ENCODE assay signal across 8 cellular contexts in genomic region chr14:34059037-34059924, GRCh38.
DNase-seq lines count a peak whose midpoint lies in the region; ATAC-seq and TF ChIP-seq lines count a peak whose summit lies in the region.

No MANE protein-coding gene starts in this region.

- WGBS in trophoblast cell (ENCODE audit: extremely low coverage, insufficient coverage, insufficient read length), result no CpG with 5 or more reads among the region's 16 CpGs
- 74 to 78% (median 75%) methylated on average over 15 to 16 of the region's 16 CpGs for WGBS in adrenal gland, 4 donors

- H2BK12ac ChIP-seq in trophoblast cell (ENCODE audit: low read length), result peak overlapping the region; percentile 58

- peak overlapping the region; percentile 62 for H3K4me2 ChIP-seq in trophoblast cell (ENCODE audit: low read length)

- peak overlapping the region; percentile 17 for H2AK5ac ChIP-seq in trophoblast cell (ENCODE audit: low read length)

- peak overlapping the region; percentile 90 for H2BK120ac ChIP-seq in trophoblast cell (ENCODE audit: insufficient read depth, low read length, poor library complexity)

- DNase-seq in SJSA1 (ENCODE audit: low read depth in 1 of 2, low spot score in 2 of 2) (no peak), fibroblast of mammary gland (ENCODE audit: low read depth) (no peak), trophoblast cell (peak; percentile 21 to 68), adrenal gland (no peak), GM13977 (ENCODE audit: low spot score) (no peak)

- no peak for ATAC-seq in GM21423 (IDR thresholded peaks at IDR 0.05; ENCODE audit: unreplicated experiment)
- no peak for ATAC-seq in GM19035 (IDR thresholded peaks at IDR 0.05; ENCODE audit: unreplicated experiment)

- H2BK5ac ChIP-seq in trophoblast cell (ENCODE audit: low read depth, low read length, poor library complexity), result peak overlapping the region; percentile 62

- H3K79me2 ChIP-seq in trophoblast cell (ENCODE audit: control insufficient read depth, insufficient read depth, low read length, poor library complexity), result peaks cover 7% of the 10 kb centered on the region

- peak overlapping the region; percentile 92 for H3K18ac ChIP-seq in trophoblast cell (ENCODE audit: low read length)

- no peak for TF ChIP-seq POLR2A in adrenal gland (IDR thresholded peaks at IDR 0.05)

- H3K27ac ChIP-seq in SJSA1, result peak overlapping the region; percentile 60; the same call in 1 of the 2 replicates
- H3K27ac ChIP-seq in trophoblast cell (ENCODE audit: low read depth, low read length), result peak overlapping the region; percentile 55
- H3K27ac ChIP-seq in adrenal gland, result peak overlapping the region in 2 of 5 donors; percentile 63 to 77

- H4K12ac ChIP-seq in trophoblast cell (ENCODE audit: low read depth, low read length), result peak overlapping the region; percentile 82

- peak overlapping the region; percentile 86 for H4K8ac ChIP-seq in trophoblast cell (ENCODE audit: low read depth, low read length)

- in situ Hi-C loops in GM13977 (cut with MboI; ENCODE audit: low pct_unique_long_range_greater_than_20kb, low sequenced_read_pairs, unreplicated experiment), result no loop called here

- H3K79me1 ChIP-seq in trophoblast cell (ENCODE audit: low read length), result peaks cover 13% of the 10 kb centered on the region

- peak overlapping the region; percentile 88 for H4K91ac ChIP-seq in trophoblast cell (ENCODE audit: low read depth, low read length)

- peak overlapping the region; percentile 76 for H3K14ac ChIP-seq in trophoblast cell (ENCODE audit: low read length)

- TF ChIP-seq CTCF in fibroblast of mammary gland (conservative IDR thresholded peaks at IDR 0.05; ENCODE audit: control insufficient read depth, insufficient read depth, low read depth, low read length), result no peak
- no peak for TF ChIP-seq CTCF in adrenal gland (IDR thresholded peaks at IDR 0.05)
- no peak for TF ChIP-seq CTCF in GM13977 (IDR thresholded peaks at IDR 0.05; ENCODE audit: extremely low read depth, insufficient read depth, missing control alignments)

- H3K27me3 ChIP-seq in SJSA1 (replicated peaks) (no peaks in the 10 kb centered on the region), trophoblast cell (ENCODE audit: insufficient read depth, low read length) (no peaks in the 10 kb centered on the region), adrenal gland (peaks cover 3% of the 10 kb centered on the region)

- H3K36me3 ChIP-seq in ES-I3 (ENCODE audit: insufficient read depth, low read length) (no peaks in the 10 kb centered on the region), SJSA1 (no peaks in the 10 kb centered on the region), trophoblast cell (ENCODE audit: control insufficient read depth in 1 of 2, insufficient read depth in 2 of 2, low read length in 2 of 2) (no peaks in the 10 kb centered on the region), adrenal gland (replicated peaks in 1 of 2) (no peaks in the 10 kb centered on the region)

- H3K9ac ChIP-seq in ES-I3 (ENCODE audit: low read depth, low read length) (peak overlapping the region; percentile 93), trophoblast cell (ENCODE audit: low read length) (peak overlapping the region; percentile 68)

- H3K23ac ChIP-seq in trophoblast cell (ENCODE audit: low read length), result no peak overlapping the region

- peak overlapping the region; percentile 75 for H2AFZ ChIP-seq in trophoblast cell (ENCODE audit: insufficient read depth, low read length, poor library complexity)

- intact Hi-C loops in adrenal gland (cut with DNase I), result no loop called here

- H3K4me1 ChIP-seq in ES-I3 (ENCODE audit: insufficient read depth, low read length) (peaks cover 11% of the 10 kb centered on the region), SJSA1 (replicated peaks) (peaks cover 17% of the 10 kb centered on the region), trophoblast cell (ENCODE audit: control insufficient read depth in 1 of 2, insufficient read depth in 2 of 2, low read length in 2 of 2) (peaks cover 7 to 9% of the 10 kb centered on the region in 2 experiments), adrenal gland (replicated peaks in 1 of 2) (peaks cover 5 to 7% of the 10 kb centered on the region in 2 donors)

- H3K4ac ChIP-seq in trophoblast cell (ENCODE audit: low read depth, low read length), result peak overlapping the region; percentile 39

- H3K4me3 ChIP-seq in SJSA1 (peak overlapping the region; percentile 52), fibroblast of mammary gland (ENCODE audit: control insufficient read depth, low read depth, low read length) (peak overlapping the region; percentile 43), trophoblast cell (ENCODE audit: low read depth, low read length) (peak overlapping the region; percentile 72), adrenal gland (peak overlapping the region in 2 of 4 donors; percentile 20 to 62)

- H3K9me3 ChIP-seq in ES-I3 (ENCODE audit: control insufficient read depth, insufficient read depth, low read length), result no peaks in the 10 kb centered on the region
- no peaks in the 10 kb centered on the region for H3K9me3 ChIP-seq in SJSA1 (replicated peaks)
- peaks cover 2% of the 10 kb centered on the region for H3K9me3 ChIP-seq in trophoblast cell (ENCODE audit: insufficient read depth, low read depth, low read length)
- no peaks in the 10 kb centered on the region for H3K9me3 ChIP-seq in adrenal gland (replicated peaks in 1 of 3)

Comparison
In these comparisons a context has a peak if more than half of its experiments do, and no peak if none do; other contexts are left out.
1. DNase-seq: peak in trophoblast cell (2 of 2); none in SJSA1 (0 of 2), fibroblast of mammary gland (single experiment), adrenal gland (0 of 7) and GM13977 (single experiment).